Comparison of ENCODE assay signal across 22 cellular contexts in the genomic region with DNA sequence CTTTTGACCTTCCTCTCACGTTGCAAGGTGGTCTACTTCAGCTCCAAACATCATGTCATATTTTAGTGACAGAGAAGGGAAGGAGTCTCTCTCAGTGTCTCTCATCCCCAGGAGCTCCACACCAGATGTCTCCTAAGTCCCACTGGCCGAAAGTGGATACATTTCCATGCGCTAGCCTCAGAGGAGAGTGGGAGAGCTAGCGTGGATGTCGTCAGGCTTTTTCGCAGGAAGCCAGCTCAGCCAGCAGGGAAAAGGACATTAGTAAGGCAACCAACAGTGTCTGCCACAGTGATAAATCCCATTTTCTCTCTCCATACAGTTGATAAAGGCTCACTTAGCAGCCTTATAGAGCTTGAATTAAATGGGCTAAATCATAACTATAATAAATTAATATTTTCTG.
"Had no signal": no experiment of that assay in that cellular context is flagged by ENCODE, and none has a peak within 500 bp of the region (broad histone marks: within the 10 kb centered on the region; RNA-seq: fewer than 3 reads in every experiment).

No MANE protein-coding gene starts in this region.

- ATAC-seq: activated CD8-positive, alpha-beta T cell treated with anti-CD3 and anti-CD28 coated beads for 36 hours; activated T-cell treated with anti-CD3 and anti-CD28 coated beads, Interleukin-2, amount 50 U/mL, for 72 hours; esophagus mucosa; naive thymus-derived CD8-positive, alpha-beta T cell; stimulated activated memory B cell treated with anti-CD40 and anti-IgM and Interleukin-4, amounts not matched to agents 10 μg/mL and 1 μg/mL and 100 μg/mL, for 72 hours; T-cell had no signal

- H3K36me3 Mint-ChIP-seq: activated naive CD8-positive, alpha-beta T cell treated with anti-CD3 and anti-CD28 coated beads, Interleukin-2, amount 10 ng/mL, durations not matched to agents 7 days and 5 days; immature natural killer cell; stimulated activated memory B cell treated with anti-CD40 and anti-IgM and Interleukin-4, amounts not matched to agents 10 μg/mL and 1 μg/mL and 100 μg/mL, for 72 hours had no signal

- DNase-seq: activated CD8-positive, alpha-beta memory T cell treated with anti-CD3 and anti-CD28 coated beads, Interleukin-2, amount 50 U/mL, for 4 hours; activated CD8-positive, alpha-beta T cell treated with anti-CD3 and anti-CD28 coated beads for 36 hours; activated gamma-delta T cell treated with Interleukin-2 at 50 U/mL for 16 hours; activated naive CD8-positive, alpha-beta T cell treated with anti-CD3 and anti-CD28 coated beads, Interleukin-2, amount 10 ng/mL, durations not matched to agents 7 days and 5 days; activated T-cell treated with anti-CD3 and anti-CD28 coated beads, Interleukin-2, amount 50 U/mL, for 72 hours; anterior cingulate cortex; glutamatergic neuron; immature natural killer cell; left cardiac atrium; mammary epithelial cell; naive thymus-derived CD8-positive, alpha-beta T cell; occipital lobe; spleen; stimulated activated CD4-positive, alpha-beta T cell treated with anti-CD3 and anti-CD28 coated beads, Interleukin-1b, Interleukin-23, amount 100 ng/mL, for 48 hours; T-cell; T1000 had no signal

- H3K27ac ChIP-seq: cardiac muscle cell, prostate gland, spleen had no signal

- H3K4me3 Mint-ChIP-seq: activated CD8-positive, alpha-beta T cell treated with anti-CD3 and anti-CD28 coated beads for 36 hours; activated naive CD8-positive, alpha-beta T cell treated with anti-CD3 and anti-CD28 coated beads, Interleukin-2, amount 10 ng/mL, durations not matched to agents 7 days and 5 days; activated T-cell treated with anti-CD3 and anti-CD28 coated beads, Interleukin-2, amount 50 U/mL, for 72 hours; dendritic cell treated with granulocyte-macrophage colony-stimulating factor and Interleukin-4, amounts not matched to agents 40 ng/mL and 50 ng/mL, for 4 days; immature natural killer cell; naive thymus-derived CD8-positive, alpha-beta T cell; stimulated activated memory B cell treated with anti-CD40 and anti-IgM and Interleukin-4, amounts not matched to agents 10 μg/mL and 1 μg/mL and 100 μg/mL, for 72 hours; T-cell; type B pancreatic cell had no signal

- H3K9me3 Mint-ChIP-seq: activated CD8-positive, alpha-beta T cell treated with anti-CD3 and anti-CD28 coated beads for 36 hours; activated naive CD8-positive, alpha-beta T cell treated with anti-CD3 and anti-CD28 coated beads, Interleukin-2, amount 10 ng/mL, durations not matched to agents 7 days and 5 days; activated T-cell treated with anti-CD3 and anti-CD28 coated beads, Interleukin-2, amount 50 U/mL, for 72 hours; dendritic cell treated with granulocyte-macrophage colony-stimulating factor and Interleukin-4, amounts not matched to agents 40 ng/mL and 50 ng/mL, for 4 days; immature natural killer cell; naive thymus-derived CD8-positive, alpha-beta T cell; stimulated activated memory B cell treated with anti-CD40 and anti-IgM and Interleukin-4, amounts not matched to agents 10 μg/mL and 1 μg/mL and 100 μg/mL, for 72 hours; T-cell; type B pancreatic cell had no signal

- H3K4me1 Mint-ChIP-seq: activated naive CD8-positive, alpha-beta T cell treated with anti-CD3 and anti-CD28 coated beads, Interleukin-2, amount 10 ng/mL, durations not matched to agents 7 days and 5 days; immature natural killer cell; naive thymus-derived CD8-positive, alpha-beta T cell; stimulated activated memory B cell treated with anti-CD40 and anti-IgM and Interleukin-4, amounts not matched to agents 10 μg/mL and 1 μg/mL and 100 μg/mL, for 72 hours; T-cell had no signal

- H3K4me1 ChIP-seq: prostate gland, spleen had no signal

- H3K27me3 Mint-ChIP-seq: activated CD8-positive, alpha-beta T cell treated with anti-CD3 and anti-CD28 coated beads for 36 hours; activated naive CD8-positive, alpha-beta T cell treated with anti-CD3 and anti-CD28 coated beads, Interleukin-2, amount 10 ng/mL, durations not matched to agents 7 days and 5 days; dendritic cell treated with granulocyte-macrophage colony-stimulating factor and Interleukin-4, amounts not matched to agents 40 ng/mL and 50 ng/mL, for 4 days; naive thymus-derived CD8-positive, alpha-beta T cell; stimulated activated memory B cell treated with anti-CD40 and anti-IgM and Interleukin-4, amounts not matched to agents 10 μg/mL and 1 μg/mL and 100 μg/mL, for 72 hours; T-cell; type B pancreatic cell had no signal

- H3K27ac Mint-ChIP-seq: activated CD8-positive, alpha-beta T cell treated with anti-CD3 and anti-CD28 coated beads for 36 hours; activated naive CD8-positive, alpha-beta T cell treated with anti-CD3 and anti-CD28 coated beads, Interleukin-2, amount 10 ng/mL, durations not matched to agents 7 days and 5 days; activated T-cell treated with anti-CD3 and anti-CD28 coated beads, Interleukin-2, amount 50 U/mL, for 72 hours; dendritic cell treated with granulocyte-macrophage colony-stimulating factor and Interleukin-4, amounts not matched to agents 40 ng/mL and 50 ng/mL, for 4 days; immature natural killer cell; naive thymus-derived CD8-positive, alpha-beta T cell; stimulated activated memory B cell treated with anti-CD40 and anti-IgM and Interleukin-4, amounts not matched to agents 10 μg/mL and 1 μg/mL and 100 μg/mL, for 72 hours; T-cell; type B pancreatic cell had no signal

- H3K27me3 ChIP-seq: cardiac muscle cell, spleen had no signal

- H3K9me3 ChIP-seq: prostate gland, spleen had no signal

- H3K36me3 ChIP-seq: cardiac muscle cell, prostate gland, spleen had no signal

- H3K4me3 ChIP-seq: cardiac muscle cell, prostate gland, spleen had no signal
